ENCODE assay signal across 10 cellular contexts in the genomic region with DNA sequence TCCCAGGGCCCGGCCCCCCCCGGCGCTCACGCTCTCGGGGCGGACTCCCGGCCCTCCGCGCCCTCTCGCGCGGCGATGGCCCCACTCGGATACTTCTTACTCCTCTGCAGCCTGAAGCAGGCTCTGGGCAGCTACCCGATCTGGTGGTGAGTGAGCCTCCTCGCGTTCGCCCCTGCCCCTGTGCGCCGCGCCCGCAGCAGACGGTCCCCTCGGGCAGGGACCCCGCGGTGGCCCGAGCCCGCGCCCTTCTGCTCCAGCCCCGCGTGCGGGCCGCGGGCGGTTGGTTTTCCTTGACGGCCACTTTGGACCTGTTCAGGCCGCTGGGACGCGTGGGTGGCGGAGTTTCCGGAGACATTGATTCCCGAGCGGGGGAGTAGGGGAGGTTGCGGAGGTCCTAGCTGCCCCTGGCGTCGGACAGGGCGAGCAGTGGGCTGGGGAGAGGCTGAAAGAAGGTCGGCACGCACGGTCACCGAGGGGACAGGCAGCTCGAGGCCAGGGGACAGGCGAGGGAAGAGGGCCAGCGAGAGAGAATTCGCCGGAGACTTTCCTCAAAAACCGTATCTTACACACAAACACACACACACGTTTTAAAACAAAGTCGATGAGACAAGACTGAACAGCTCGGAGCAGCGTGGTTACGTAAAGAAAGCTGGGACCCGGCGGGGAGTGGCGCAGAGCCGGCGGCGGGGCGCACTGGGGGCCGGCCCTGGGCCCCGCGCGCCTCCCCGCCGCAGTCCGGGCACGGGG. TPM values are rescaled to one million over a fixed set of nuclear protein-coding genes. Genes with fewer than 3 reads are reported as not detected.
DNase-seq lines count a peak whose midpoint lies in the region; ATAC-seq and TF ChIP-seq lines count a peak whose summit lies in the region.
"Had no signal": no experiment of that assay in that cellular context is flagged by ENCODE, and none has a peak within 500 bp of the region (broad histone marks: within the 10 kb centered on the region; RNA-seq: fewer than 3 reads in every experiment).

No MANE protein-coding gene starts in this region.

- no peaks in the 10 kb centered on the region for H3K9me3 ChIP-seq in WERI-Rb-1 (ENCODE audit: severe bottlenecking)
- H3K9me3 ChIP-seq in iPS-15b (ENCODE audit: control insufficient read depth, insufficient read depth, low read length): no peaks in the 10 kb centered on the region

- H3K27me3 ChIP-seq in WERI-Rb-1 (ENCODE audit: insufficient read depth, low read depth, severe bottlenecking): peaks cover 41% of the 10 kb centered on the region
- H3K27me3 ChIP-seq in iPS-15b (ENCODE audit: control insufficient read depth, insufficient read depth, low read length): peaks cover 84% of the 10 kb centered on the region

- H3K4me3 ChIP-seq in WERI-Rb-1 (ENCODE audit: low read depth, low read length) (peak overlapping the region; percentile 3), iPS-15b (ENCODE audit: low read depth, low read length) (peak overlapping the region; percentile 18)
- H3K4me3 ChIP-seq: SK-N-MC had no signal

- H3K36me3 ChIP-seq in WERI-Rb-1 (no peaks in the 10 kb centered on the region), iPS-15b (ENCODE audit: control insufficient read depth, insufficient read depth, low read length) (no peaks in the 10 kb centered on the region)

- DNase-seq in NCI-H748 (lab: John Stamatoyannopoulos, UW; ENCODE audit: unreplicated experiment) (peak; percentile 27), NCI-H748 treated with DMSO at 0.1 percent for 48 hours (lab: John Stamatoyannopoulos, UW) (no peak), WERI-Rb-1 (no peak), sciatic nerve (ENCODE audit: low spot score) (peak; percentile 33), NOMO-1 treated with dmso at 0.1 percent for 144 hours (lab: John Stamatoyannopoulos, UW; ENCODE audit: unreplicated experiment) (no peak)
- no peak for DNase-seq in activated CD4-positive, alpha-beta T cell treated with anti-CD3 and anti-CD28 coated beads for 4 hours

- TF ChIP-seq CTCF in WERI-Rb-1 (IDR thresholded peaks at IDR 0.05; ENCODE audit: low read depth, low read length): no peak

- intact Hi-C loops in sciatic nerve (cut with DNase I): no loop called here

- no peak overlapping the region for H3K27ac ChIP-seq in WERI-Rb-1
- H3K27ac ChIP-seq: SK-N-MC had no signal

- no peak overlapping the region for H3K9ac ChIP-seq in iPS-15b (ENCODE audit: low read depth, low read length)

- no peaks in the 10 kb centered on the region for H3K4me1 ChIP-seq in iPS-15b (ENCODE audit: control insufficient read depth, insufficient read depth, low read length)

- ATAC-seq in sciatic nerve: no peak
- no peak for ATAC-seq in GM19328 (IDR thresholded peaks at IDR 0.05; ENCODE audit: unreplicated experiment)

RNA-seq across cellular contexts. Expression of a gene that starts 0.4 kb away (rescaled TPM):
- total RNA-seq in sciatic nerve: not detected
- total RNA-seq: dermis microvascular lymphatic vessel endothelial cell had no signal

RNA-seq across cellular contexts. Expression of a gene that starts 59.5 kb away (rescaled TPM):
- 11.4 TPM for total RNA-seq in sciatic nerve

Comparison
In these comparisons a context has a peak if more than half of its experiments do, and no peak if none do; other contexts are left out.
1. DNase-seq: peak in NCI-H748 (single experiment) and sciatic nerve (single experiment); none in NCI-H748 treated with DMSO at 0.1 percent for 48 hours (single experiment), WERI-Rb-1 (single experiment), NOMO-1 treated with dmso at 0.1 percent for 144 hours (single experiment) and activated CD4-positive, alpha-beta T cell treated with anti-CD3 and anti-CD28 coated beads for 4 hours (0 of 2).